ENCODE assay signal across 14 cellular contexts in genomic region chr14:65479386-65479785, GRCh38.
"Had no signal": no experiment of that assay in that cellular context is flagged by ENCODE, and none has a peak within 500 bp of the region (broad histone marks: within the 10 kb centered on the region; RNA-seq: fewer than 3 reads in every experiment).

No MANE protein-coding gene starts in this region.

- H3K4me1 Mint-ChIP-seq: nephron had no signal

- DNase-seq: activated naive CD4-positive, alpha-beta T cell; aorta; colonic mucosa; hypothalamus; lower lobe of right lung; nucleus accumbens; stimulated activated CD4-positive, alpha-beta T cell treated with anti-CD3 and anti-CD28 coated beads, Interleukin-4, amount 100 ng/mL, for 4 hours; stimulated activated naive B cell treated with anti-CD40 and anti-IgM and Interleukin-4, amounts not matched to agents 10 μg/mL and 1 μg/mL and 100 μg/mL, for 72 hours; WERI-Rb-1 had no signal

- H3K27ac Mint-ChIP-seq: nephron; stimulated activated naive B cell treated with anti-CD40 and anti-IgM and Interleukin-4, amounts not matched to agents 10 μg/mL and 1 μg/mL and 100 μg/mL, for 72 hours had no signal

- H3K27me3 Mint-ChIP-seq: central memory CD8-positive, alpha-beta T cell; stimulated activated naive B cell treated with anti-CD40 and anti-IgM and Interleukin-4, amounts not matched to agents 10 μg/mL and 1 μg/mL and 100 μg/mL, for 72 hours had no signal

- ATAC-seq: lower lobe of right lung; sciatic nerve; stimulated activated naive B cell treated with anti-CD40 and anti-IgM and Interleukin-4, amounts not matched to agents 10 μg/mL and 1 μg/mL and 100 μg/mL, for 72 hours had no signal

- H3K9me3 Mint-ChIP-seq: activated T-helper 1 cell treated with anti-CD3 and anti-CD28 coated beads, Interleukin-12 subunit alpha, Interleukin-12 subunit beta, Interleukin-2, Interleukin-4 antibody, amounts not matched to agents 30 ng/mL and 10 ng/mL and 1 ng/mL, durations not matched to agents 14 hours and 24 hours and 36 hours; central memory CD8-positive, alpha-beta T cell; nephron; stimulated activated naive B cell treated with anti-CD40 and anti-IgM and Interleukin-4, amounts not matched to agents 10 μg/mL and 1 μg/mL and 100 μg/mL, for 72 hours had no signal

- H3K4me3 Mint-ChIP-seq: activated T-helper 1 cell treated with anti-CD3 and anti-CD28 coated beads, Interleukin-12 subunit alpha, Interleukin-12 subunit beta, Interleukin-2, Interleukin-4 antibody, amounts not matched to agents 30 ng/mL and 10 ng/mL and 1 ng/mL, durations not matched to agents 14 hours and 24 hours and 36 hours; central memory CD8-positive, alpha-beta T cell; nephron; stimulated activated naive B cell treated with anti-CD40 and anti-IgM and Interleukin-4, amounts not matched to agents 10 μg/mL and 1 μg/mL and 100 μg/mL, for 72 hours had no signal

- FAIRE-seq: frontal cortex had no signal
